In the genomic region with DNA sequence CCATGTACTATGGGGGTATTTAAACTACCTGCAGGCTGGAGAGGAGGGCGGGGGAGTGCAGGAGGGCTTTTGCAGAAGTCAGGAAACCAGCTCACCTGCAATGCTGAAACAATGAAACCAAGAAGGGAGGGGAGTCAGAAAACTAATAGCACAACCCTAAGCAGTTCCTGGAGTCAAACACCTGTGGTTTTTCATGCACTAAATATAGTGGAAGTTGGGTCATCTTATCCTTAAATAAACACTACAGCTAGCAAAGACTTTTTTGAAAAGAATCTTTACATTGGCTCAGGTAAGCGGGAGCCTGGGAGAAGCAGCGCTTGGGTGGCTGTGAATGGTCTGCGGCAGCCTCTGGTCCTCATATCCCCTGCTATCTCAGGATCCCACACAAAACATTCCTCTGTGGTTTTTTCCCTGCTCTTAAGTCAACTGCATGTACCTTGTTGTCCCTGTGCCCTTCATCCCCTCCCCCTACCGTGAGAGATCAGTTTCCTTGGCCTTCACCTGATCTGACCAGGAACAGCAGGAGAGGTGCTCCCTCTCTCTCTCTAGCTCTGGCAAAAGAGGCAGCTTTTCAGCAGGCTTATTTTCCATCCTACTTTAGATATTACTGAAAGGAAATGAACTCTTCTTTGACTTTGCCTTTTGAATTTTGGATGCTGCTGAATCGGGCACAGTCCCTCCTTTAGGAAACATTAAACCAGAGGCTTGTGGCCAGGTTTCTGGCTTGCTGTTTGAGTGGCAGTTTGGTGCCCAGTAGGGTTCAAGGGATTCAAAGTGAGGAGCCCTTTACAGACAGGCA, we compare ENCODE assay signal across 8 cellular contexts.
A peak's percentile ranks its signal among the peaks of the same experiment; 100 is the strongest.
DNase-seq lines count a peak whose midpoint lies in the region; ATAC-seq and TF ChIP-seq lines count a peak whose summit lies in the region.
"Had no signal": no experiment of that assay in that cellular context is flagged by ENCODE, and none has a peak within 500 bp of the region (broad histone marks: within the 10 kb centered on the region; RNA-seq: fewer than 3 reads in every experiment).

No MANE protein-coding gene starts in this region.

- DNase-seq in RPMI8226 (peak; percentile 82), pons (ENCODE audit: low spot score) (peak; percentile 7), RWPE1 (ENCODE audit: low spot score) (no peak)
- DNase-seq: effector CD8-positive, alpha-beta T cell had no signal

- H3K27ac ChIP-seq in RWPE1, result no peak overlapping the region

- POLR2A ChIA-PET in RWPE1 (lab: Yijun Ruan, JAX; ENCODE audit: low non-redundant PET), result no interaction called here

- CTCF ChIA-PET in RWPE1 (lab: Yijun Ruan, JAX), result no interaction called here

- no peak for TF ChIP-seq CTCF in RWPE1 (conservative IDR thresholded peaks at IDR 0.05; ENCODE audit: low read depth)

- peak; percentile 41 for ATAC-seq in GM18867 (IDR thresholded peaks at IDR 0.05; ENCODE audit: unreplicated experiment)
- ATAC-seq in HG02798 (IDR thresholded peaks at IDR 0.05; ENCODE audit: poor library complexity, unreplicated experiment), result peak; percentile 46
- ATAC-seq in GM19452 (IDR thresholded peaks at IDR 0.05; ENCODE audit: unreplicated experiment), result no peak
- no peak for ATAC-seq in SK-N-SH treated with all-trans-retinoic acid at 6 μM for 48 hours

TF ChIP-seq in SK-N-SH treated with all-trans-retinoic acid at 6 μM for 48 hours, 23 proteins besides CTCF, POLR2A, EP300 and RAD21:
- TF ChIP-seq CSDC2 (CRISPR knock-in tag; IDR thresholded peaks at IDR 0.05), result no peak
- no peak for TF ChIP-seq ZNF565 (CRISPR knock-in tag; conservative IDR thresholded peaks at IDR 0.05; ENCODE audit: low read depth)
- no peak for TF ChIP-seq SNAI2 (CRISPR knock-in tag; IDR thresholded peaks at IDR 0.05)

Comparison
In these comparisons a context has a peak if more than half of its experiments do, and no peak if none do; other contexts are left out.
1. ATAC-seq: peak in GM18867 (single experiment) and HG02798 (single experiment); none in GM19452 (single experiment) and SK-N-SH treated with all-trans-retinoic acid at 6 μM for 48 hours (single experiment).